1 cellular context compared by ENCODE assay signal in the genomic region with DNA sequence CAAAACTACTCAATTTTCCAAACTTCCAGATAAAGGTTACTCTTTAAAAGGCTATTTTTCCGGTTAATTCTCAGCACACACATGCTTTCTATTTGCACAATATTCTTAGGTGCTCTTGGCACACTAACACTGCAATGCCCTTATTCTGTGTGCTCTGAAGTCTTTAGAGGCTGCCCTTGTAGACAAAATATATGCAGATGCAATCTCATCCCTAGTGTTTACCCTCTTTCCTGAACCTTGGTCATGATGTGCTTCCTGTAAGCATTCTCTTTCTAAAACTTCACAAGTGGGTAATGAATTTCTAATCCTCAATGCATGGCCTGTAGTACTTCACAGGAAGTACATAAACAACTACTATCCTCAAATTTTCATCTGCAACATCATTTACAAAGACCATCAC.
TF ChIP-seq lines count a peak whose summit lies in the region.

No MANE protein-coding gene starts in this region.

TF ChIP-seq in HepG2, 621 proteins besides CTCF, POLR2A, EP300 and RAD21:
- TF ChIP-seq, protein P1, sequence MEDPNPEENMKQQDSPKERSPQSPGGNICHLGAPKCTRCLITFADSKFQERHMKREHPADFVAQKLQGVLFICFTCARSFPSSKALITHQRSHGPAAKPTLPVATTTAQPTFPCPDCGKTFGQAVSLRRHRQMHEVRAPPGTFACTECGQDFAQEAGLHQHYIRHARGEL (CRISPR knock-in tag; IDR thresholded peaks at IDR 0.05) = no peak
- TF ChIP-seq NFIC (IDR thresholded peaks at IDR 0.05; ENCODE audit: low read length) (0 out of 2 replicates have a peak, but pooled peaks have one; percentile 29), ZFYVE20 (CRISPR knock-in tag; IDR thresholded peaks at IDR 0.05; ENCODE audit: borderline replicate concordance, low read depth) (no peak), ZNF616 (CRISPR knock-in tag; IDR thresholded peaks at IDR 0.05; ENCODE audit: low read depth) (no peak), ZIK1 (CRISPR knock-in tag; IDR thresholded peaks at IDR 0.05; ENCODE audit: borderline replicate concordance, low read depth) (no peak), FOXA1 (IDR thresholded peaks at IDR 0.05) (no peak), FOXA1 (CRISPR knock-in tag; IDR thresholded peaks at IDR 0.05) (0 out of 2 replicates have a peak, but pooled peaks have one; percentile 44), EED (CRISPR knock-in tag; IDR thresholded peaks at IDR 0.05) (no peak), HNF4A (CRISPR knock-in tag; IDR thresholded peaks at IDR 0.05) (peak; percentile 61), FOXP1 (IDR thresholded peaks at IDR 0.05) (no peak), FOXP1 (CRISPR knock-in tag; IDR thresholded peaks at IDR 0.05) (peak; percentile 20; the same call in 1 of the 2 replicates), GABPA (IDR thresholded peaks at IDR 0.05; ENCODE audit: low read depth, low read length) (no peak), GABPA (CRISPR knock-in tag; IDR thresholded peaks at IDR 0.05; ENCODE audit: low read depth) (peak; percentile 32; the same call in 1 of the 2 replicates), ZNF460 (CRISPR knock-in tag; IDR thresholded peaks at IDR 0.05; ENCODE audit: borderline replicate concordance) (no peak), ZFX (CRISPR knock-in tag; IDR thresholded peaks at IDR 0.05; ENCODE audit: low read depth) (no peak), ZNF337 (CRISPR knock-in tag; IDR thresholded peaks at IDR 0.05; ENCODE audit: borderline replicate concordance, low read depth) (no peak), JDP2 (CRISPR knock-in tag; IDR thresholded peaks at IDR 0.05; ENCODE audit: borderline replicate concordance) (no peak), ZNF17 (CRISPR knock-in tag; IDR thresholded peaks at IDR 0.05) (no peak), ZSCAN29 (CRISPR knock-in tag; conservative IDR thresholded peaks at IDR 0.05) (peak; percentile 87), HES4 (CRISPR knock-in tag; IDR thresholded peaks at IDR 0.05; ENCODE audit: borderline replicate concordance) (no peak), MZF1 (CRISPR knock-in tag; IDR thresholded peaks at IDR 0.05; ENCODE audit: borderline replicate concordance) (no peak), ZFP41 (CRISPR knock-in tag; IDR thresholded peaks at IDR 0.05; ENCODE audit: borderline replicate concordance) (no peak), HOXA9 (CRISPR knock-in tag; IDR thresholded peaks at IDR 0.05; ENCODE audit: borderline replicate concordance) (no peak)
- TF ChIP-seq, protein P2, sequence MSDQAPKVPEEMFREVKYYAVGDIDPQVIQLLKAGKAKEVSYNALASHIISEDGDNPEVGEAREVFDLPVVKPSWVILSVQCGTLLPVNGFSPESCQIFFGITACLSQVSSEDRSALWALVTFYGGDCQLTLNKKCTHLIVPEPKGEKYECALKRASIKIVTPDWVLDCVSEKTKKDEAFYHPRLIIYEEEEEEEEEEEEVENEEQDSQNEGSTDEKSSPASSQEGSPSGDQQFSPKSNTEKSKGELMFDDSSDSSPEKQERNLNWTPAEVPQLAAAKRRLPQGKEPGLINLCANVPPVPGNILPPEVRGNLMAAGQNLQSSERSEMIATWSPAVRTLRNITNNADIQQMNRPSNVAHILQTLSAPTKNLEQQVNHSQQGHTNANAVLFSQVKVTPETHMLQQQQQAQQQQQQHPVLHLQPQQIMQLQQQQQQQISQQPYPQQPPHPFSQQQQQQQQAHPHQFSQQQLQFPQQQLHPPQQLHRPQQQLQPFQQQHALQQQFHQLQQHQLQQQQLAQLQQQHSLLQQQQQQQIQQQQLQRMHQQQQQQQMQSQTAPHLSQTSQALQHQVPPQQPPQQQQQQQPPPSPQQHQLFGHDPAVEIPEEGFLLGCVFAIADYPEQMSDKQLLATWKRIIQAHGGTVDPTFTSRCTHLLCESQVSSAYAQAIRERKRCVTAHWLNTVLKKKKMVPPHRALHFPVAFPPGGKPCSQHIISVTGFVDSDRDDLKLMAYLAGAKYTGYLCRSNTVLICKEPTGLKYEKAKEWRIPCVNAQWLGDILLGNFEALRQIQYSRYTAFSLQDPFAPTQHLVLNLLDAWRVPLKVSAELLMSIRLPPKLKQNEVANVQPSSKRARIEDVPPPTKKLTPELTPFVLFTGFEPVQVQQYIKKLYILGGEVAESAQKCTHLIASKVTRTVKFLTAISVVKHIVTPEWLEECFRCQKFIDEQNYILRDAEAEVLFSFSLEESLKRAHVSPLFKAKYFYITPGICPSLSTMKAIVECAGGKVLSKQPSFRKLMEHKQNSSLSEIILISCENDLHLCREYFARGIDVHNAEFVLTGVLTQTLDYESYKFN (CRISPR knock-in tag; conservative IDR thresholded peaks at IDR 0.05) = peak; percentile 58
- TF ChIP-seq, protein P3, sequence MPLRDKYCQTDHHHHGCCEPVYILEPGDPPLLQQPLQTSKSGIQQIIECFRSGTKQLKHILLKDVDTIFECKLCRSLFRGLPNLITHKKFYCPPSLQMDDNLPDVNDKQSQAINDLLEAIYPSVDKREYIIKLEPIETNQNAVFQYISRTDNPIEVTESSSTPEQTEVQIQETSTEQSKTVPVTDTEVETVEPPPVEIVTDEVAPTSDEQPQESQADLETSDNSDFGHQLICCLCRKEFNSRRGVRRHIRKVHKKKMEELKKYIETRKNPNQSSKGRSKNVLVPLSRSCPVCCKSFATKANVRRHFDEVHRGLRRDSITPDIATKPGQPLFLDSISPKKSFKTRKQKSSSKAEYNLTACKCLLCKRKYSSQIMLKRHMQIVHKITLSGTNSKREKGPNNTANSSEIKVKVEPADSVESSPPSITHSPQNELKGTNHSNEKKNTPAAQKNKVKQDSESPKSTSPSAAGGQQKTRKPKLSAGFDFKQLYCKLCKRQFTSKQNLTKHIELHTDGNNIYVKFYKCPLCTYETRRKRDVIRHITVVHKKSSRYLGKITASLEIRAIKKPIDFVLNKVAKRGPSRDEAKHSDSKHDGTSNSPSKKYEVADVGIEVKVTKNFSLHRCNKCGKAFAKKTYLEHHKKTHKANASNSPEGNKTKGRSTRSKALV (CRISPR knock-in tag; IDR thresholded peaks at IDR 0.05) = no peak
- TF ChIP-seq, protein P4, sequence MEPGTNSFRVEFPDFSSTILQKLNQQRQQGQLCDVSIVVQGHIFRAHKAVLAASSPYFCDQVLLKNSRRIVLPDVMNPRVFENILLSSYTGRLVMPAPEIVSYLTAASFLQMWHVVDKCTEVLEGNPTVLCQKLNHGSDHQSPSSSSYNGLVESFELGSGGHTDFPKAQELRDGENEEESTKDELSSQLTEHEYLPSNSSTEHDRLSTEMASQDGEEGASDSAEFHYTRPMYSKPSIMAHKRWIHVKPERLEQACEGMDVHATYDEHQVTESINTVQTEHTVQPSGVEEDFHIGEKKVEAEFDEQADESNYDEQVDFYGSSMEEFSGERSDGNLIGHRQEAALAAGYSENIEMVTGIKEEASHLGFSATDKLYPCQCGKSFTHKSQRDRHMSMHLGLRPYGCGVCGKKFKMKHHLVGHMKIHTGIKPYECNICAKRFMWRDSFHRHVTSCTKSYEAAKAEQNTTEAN (CRISPR knock-in tag; conservative IDR thresholded peaks at IDR 0.05) = no peak
- TF ChIP-seq, protein P5, sequence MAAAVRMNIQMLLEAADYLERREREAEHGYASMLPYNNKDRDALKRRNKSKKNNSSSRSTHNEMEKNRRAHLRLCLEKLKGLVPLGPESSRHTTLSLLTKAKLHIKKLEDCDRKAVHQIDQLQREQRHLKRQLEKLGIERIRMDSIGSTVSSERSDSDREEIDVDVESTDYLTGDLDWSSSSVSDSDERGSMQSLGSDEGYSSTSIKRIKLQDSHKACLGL (CRISPR knock-in tag; IDR thresholded peaks at IDR 0.05) = no peak
- TF ChIP-seq, protein P6, sequence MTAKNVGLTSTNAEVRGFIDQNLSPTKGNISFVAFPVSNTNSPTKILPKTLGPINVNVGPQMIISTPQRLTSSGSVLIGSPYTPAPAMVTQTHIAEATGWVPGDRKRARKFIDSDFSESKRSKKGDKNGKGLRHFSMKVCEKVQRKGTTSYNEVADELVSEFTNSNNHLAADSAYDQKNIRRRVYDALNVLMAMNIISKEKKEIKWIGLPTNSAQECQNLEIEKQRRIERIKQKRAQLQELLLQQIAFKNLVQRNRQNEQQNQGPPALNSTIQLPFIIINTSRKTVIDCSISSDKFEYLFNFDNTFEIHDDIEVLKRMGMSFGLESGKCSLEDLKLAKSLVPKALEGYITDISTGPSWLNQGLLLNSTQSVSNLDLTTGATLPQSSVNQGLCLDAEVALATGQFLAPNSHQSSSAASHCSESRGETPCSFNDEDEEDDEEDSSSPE (CRISPR knock-in tag; IDR thresholded peaks at IDR 0.05) = no peak
- TF ChIP-seq, protein P7, sequence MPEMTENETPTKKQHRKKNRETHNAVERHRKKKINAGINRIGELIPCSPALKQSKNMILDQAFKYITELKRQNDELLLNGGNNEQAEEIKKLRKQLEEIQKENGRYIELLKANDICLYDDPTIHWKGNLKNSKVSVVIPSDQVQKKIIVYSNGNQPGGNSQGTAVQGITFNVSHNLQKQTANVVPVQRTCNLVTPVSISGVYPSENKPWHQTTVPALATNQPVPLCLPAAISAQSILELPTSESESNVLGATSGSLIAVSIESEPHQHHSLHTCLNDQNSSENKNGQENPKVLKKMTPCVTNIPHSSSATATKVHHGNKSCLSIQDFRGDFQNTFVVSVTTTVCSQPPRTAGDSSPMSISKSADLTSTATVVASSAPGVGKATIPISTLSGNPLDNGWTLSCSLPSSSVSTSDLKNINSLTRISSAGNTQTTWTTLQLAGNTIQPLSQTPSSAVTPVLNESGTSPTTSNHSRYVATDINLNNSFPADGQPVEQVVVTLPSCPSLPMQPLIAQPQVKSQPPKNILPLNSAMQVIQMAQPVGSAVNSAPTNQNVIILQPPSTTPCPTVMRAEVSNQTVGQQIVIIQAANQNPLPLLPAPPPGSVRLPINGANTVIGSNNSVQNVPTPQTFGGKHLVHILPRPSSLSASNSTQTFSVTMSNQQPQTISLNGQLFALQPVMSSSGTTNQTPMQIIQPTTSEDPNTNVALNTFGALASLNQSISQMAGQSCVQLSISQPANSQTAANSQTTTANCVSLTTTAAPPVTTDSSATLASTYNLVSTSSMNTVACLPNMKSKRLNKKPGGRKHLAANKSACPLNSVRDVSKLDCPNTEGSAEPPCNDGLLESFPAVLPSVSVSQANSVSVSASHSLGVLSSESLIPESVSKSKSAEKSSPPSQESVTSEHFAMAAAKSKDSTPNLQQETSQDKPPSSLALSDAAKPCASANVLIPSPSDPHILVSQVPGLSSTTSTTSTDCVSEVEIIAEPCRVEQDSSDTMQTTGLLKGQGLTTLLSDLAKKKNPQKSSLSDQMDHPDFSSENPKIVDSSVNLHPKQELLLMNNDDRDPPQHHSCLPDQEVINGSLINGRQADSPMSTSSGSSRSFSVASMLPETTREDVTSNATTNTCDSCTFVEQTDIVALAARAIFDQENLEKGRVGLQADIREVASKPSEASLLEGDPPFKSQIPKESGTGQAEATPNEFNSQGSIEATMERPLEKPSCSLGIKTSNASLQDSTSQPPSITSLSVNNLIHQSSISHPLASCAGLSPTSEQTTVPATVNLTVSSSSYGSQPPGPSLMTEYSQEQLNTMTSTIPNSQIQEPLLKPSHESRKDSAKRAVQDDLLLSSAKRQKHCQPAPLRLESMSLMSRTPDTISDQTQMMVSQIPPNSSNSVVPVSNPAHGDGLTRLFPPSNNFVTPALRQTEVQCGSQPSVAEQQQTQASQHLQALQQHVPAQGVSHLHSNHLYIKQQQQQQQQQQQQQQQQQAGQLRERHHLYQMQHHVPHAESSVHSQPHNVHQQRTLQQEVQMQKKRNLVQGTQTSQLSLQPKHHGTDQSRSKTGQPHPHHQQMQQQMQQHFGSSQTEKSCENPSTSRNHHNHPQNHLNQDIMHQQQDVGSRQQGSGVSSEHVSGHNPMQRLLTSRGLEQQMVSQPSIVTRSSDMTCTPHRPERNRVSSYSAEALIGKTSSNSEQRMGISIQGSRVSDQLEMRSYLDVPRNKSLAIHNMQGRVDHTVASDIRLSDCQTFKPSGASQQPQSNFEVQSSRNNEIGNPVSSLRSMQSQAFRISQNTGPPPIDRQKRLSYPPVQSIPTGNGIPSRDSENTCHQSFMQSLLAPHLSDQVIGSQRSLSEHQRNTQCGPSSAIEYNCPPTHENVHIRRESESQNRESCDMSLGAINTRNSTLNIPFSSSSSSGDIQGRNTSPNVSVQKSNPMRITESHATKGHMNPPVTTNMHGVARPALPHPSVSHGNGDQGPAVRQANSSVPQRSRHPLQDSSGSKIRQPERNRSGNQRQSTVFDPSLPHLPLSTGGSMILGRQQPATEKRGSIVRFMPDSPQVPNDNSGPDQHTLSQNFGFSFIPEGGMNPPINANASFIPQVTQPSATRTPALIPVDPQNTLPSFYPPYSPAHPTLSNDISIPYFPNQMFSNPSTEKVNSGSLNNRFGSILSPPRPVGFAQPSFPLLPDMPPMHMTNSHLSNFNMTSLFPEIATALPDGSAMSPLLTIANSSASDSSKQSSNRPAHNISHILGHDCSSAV (CRISPR knock-in tag; IDR thresholded peaks at IDR 0.05; ENCODE audit: borderline replicate concordance) = no peak
- TF ChIP-seq, protein P8, sequence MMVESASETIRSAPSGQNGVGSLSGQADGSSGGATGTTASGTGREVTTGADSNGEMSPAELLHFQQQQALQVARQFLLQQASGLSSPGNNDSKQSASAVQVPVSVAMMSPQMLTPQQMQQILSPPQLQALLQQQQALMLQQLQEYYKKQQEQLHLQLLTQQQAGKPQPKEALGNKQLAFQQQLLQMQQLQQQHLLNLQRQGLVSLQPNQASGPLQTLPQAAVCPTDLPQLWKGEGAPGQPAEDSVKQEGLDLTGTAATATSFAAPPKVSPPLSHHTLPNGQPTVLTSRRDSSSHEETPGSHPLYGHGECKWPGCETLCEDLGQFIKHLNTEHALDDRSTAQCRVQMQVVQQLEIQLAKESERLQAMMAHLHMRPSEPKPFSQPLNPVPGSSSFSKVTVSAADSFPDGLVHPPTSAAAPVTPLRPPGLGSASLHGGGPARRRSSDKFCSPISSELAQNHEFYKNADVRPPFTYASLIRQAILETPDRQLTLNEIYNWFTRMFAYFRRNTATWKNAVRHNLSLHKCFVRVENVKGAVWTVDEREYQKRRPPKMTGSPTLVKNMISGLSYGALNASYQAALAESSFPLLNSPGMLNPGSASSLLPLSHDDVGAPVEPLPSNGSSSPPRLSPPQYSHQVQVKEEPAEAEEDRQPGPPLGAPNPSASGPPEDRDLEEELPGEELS (CRISPR knock-in tag; IDR thresholded peaks at IDR 0.05) = peak; percentile 63; the same call in 1 of the 2 replicates
- TF ChIP-seq, protein P9, sequence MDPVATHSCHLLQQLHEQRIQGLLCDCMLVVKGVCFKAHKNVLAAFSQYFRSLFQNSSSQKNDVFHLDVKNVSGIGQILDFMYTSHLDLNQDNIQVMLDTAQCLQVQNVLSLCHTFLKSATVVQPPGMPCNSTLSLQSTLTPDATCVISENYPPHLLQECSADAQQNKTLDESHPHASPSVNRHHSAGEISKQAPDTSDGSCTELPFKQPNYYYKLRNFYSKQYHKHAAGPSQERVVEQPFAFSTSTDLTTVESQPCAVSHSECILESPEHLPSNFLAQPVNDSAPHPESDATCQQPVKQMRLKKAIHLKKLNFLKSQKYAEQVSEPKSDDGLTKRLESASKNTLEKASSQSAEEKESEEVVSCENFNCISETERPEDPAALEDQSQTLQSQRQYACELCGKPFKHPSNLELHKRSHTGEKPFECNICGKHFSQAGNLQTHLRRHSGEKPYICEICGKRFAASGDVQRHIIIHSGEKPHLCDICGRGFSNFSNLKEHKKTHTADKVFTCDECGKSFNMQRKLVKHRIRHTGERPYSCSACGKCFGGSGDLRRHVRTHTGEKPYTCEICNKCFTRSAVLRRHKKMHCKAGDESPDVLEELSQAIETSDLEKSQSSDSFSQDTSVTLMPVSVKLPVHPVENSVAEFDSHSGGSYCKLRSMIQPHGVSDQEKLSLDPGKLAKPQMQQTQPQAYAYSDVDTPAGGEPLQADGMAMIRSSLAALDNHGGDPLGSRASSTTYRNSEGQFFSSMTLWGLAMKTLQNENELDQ (CRISPR knock-in tag; IDR thresholded peaks at IDR 0.05; ENCODE audit: borderline replicate concordance) = no peak
TF ChIP-seq in HepG2: peak in this region for 8.
